Comparison of ENCODE assay signal across 24 cellular contexts in the genomic region with DNA sequence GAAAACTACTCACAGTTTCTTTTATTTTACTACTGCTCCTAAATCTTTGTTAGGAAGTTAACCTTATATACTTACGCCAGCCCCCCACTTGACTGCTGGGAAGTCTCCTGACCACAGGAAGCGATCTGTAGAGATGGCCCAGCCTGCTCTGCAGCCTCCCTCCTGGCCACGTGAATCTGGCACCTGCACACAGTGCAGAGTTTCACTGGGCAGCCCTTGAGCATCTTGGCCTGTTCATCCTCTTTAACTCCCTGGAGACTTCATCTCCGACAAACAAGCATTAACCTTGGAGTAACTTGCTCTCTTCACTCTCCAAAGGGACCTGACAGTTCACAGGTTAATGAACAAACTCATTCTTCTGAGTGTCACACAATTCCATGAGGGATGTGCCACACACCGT.
DNase-seq lines count a peak whose midpoint lies in the region; TF ChIP-seq lines count a peak whose summit lies in the region.
"Had no signal": no experiment of that assay in that cellular context is flagged by ENCODE, and none has a peak within 500 bp of the region (broad histone marks: within the 10 kb centered on the region; RNA-seq: fewer than 3 reads in every experiment).

No MANE protein-coding gene starts in this region.

- DNase-seq in HFFc6, result no peak
- peak; percentile 25 to 74 for DNase-seq in NCI-H524 (lab: John Stamatoyannopoulos, UW)
- DNase-seq in UCSD-AML1 (lab: John Stamatoyannopoulos, UW; ENCODE audit: unreplicated experiment), result peak; percentile 11
- DNase-seq in mesenchymal stem cell, result no peak
- no peak for DNase-seq in Calu3
- DNase-seq in iPS-NIHi7 (ENCODE audit: extremely low spot score), result no peak
- DNase-seq in MG63, result no peak
- DNase-seq in ACHN, result no peak
- DNase-seq: AML-193; CD4-positive, alpha-beta T cell; DMS53; H7; KG1; MM.1S; NCI-H2029; NCI-H2171; NCI-H226; NCI-H510A; NCI-H774; SHP77; SW 1271 had no signal

- peak overlapping the region; percentile 76 for H3K27ac ChIP-seq in mesenchymal stem cell (ENCODE audit: low read length, poor library complexity, severe bottlenecking)
- H3K27ac ChIP-seq: BLaER1 treated with 17β-estradiol and CSF1 and Interleukin-3, amounts not matched to agents 10 nM and 100 nM; RWPE1 had no signal

- CTCF ChIA-PET in Calu3 (lab: Charles Lee), result no interaction called here

- in situ Hi-C loops in ACHN (cut with HindIII; ENCODE audit: low pct_ligation_motif_present, low pct_unique_long_range_greater_than_20kb, low sequenced_read_pairs), result no loop called here

- no TSS peak for BruUV-seq in Calu3 (replicated peaks; lab: Mats Ljungman, UMichigan)

- H4K8ac ChIP-seq in mesenchymal stem cell (ENCODE audit: low read length), result no peak overlapping the region

- H3K9me3 Mint-ChIP-seq in HFFc6 (no peaks in the 10 kb centered on the region), Calu3 (ENCODE audit: low read depth, unreplicated experiment) (no peaks in the 10 kb centered on the region)
- H3K9me3 Mint-ChIP-seq: CD4-positive, alpha-beta T cell had no signal

- H3K36me3 ChIP-seq in mesenchymal stem cell (ENCODE audit: control insufficient read depth in 1 of 2, insufficient read depth in 2 of 2, low read depth in 1 of 2, low read length in 2 of 2), result peaks cover 0 to 3% of the 10 kb centered on the region in 2 experiments
- H3K36me3 ChIP-seq in MG63, result no peaks in the 10 kb centered on the region

- no peaks in the 10 kb centered on the region; the same call in 1 of the 2 replicates for H3K27me3 Mint-ChIP-seq in HFFc6 (ENCODE audit: insufficient read depth)
- H3K27me3 Mint-ChIP-seq in Calu3 (ENCODE audit: unreplicated experiment), result no peaks in the 10 kb centered on the region
- H3K27me3 Mint-ChIP-seq: CD4-positive, alpha-beta T cell had no signal

- no peak overlapping the region for H3K14ac ChIP-seq in mesenchymal stem cell (ENCODE audit: low read length in 2 of 2)

- no peak for TF ChIP-seq CTCF in HFFc6 (IDR thresholded peaks at IDR 0.05)
- TF ChIP-seq CTCF in Calu3 (IDR thresholded peaks at IDR 0.05; ENCODE audit: unreplicated experiment), result no peak

- H3K27ac Mint-ChIP-seq in HFFc6, result peak overlapping the region; percentile 57
- H3K27ac Mint-ChIP-seq in Calu3 (ENCODE audit: unreplicated experiment), result no peak overlapping the region
- H3K27ac Mint-ChIP-seq: CD4-positive, alpha-beta T cell had no signal

- H3K4me2 ChIP-seq in mesenchymal stem cell (ENCODE audit: low read length, poor library complexity, severe bottlenecking), result no peak overlapping the region
- H3K4me2 ChIP-seq: BLaER1 treated with 17β-estradiol and CSF1 and Interleukin-3, amounts not matched to agents 10 nM and 100 nM had no signal

- peaks cover 8% of the 10 kb centered on the region for H3K4me1 ChIP-seq in mesenchymal stem cell (ENCODE audit: control insufficient read depth, insufficient read depth, low read depth, low read length)
- H3K4me1 ChIP-seq: BLaER1 treated with 17β-estradiol and CSF1 and Interleukin-3, amounts not matched to agents 10 nM and 100 nM had no signal

- no peak overlapping the region for H4K91ac ChIP-seq in mesenchymal stem cell (ENCODE audit: low read length)

- intact Hi-C loops in Calu3 (cut with micrococcal nuclease; ENCODE audit: unreplicated experiment), result no loop called here

- peak overlapping the region; percentile 15 for H2AK5ac ChIP-seq in mesenchymal stem cell (ENCODE audit: low read length, severe bottlenecking)

- peak overlapping the region in 1 of 2 experiments; percentile 37 for H2BK12ac ChIP-seq in mesenchymal stem cell (ENCODE audit: low read length in 2 of 2)

- H2AFZ ChIP-seq in mesenchymal stem cell (ENCODE audit: low read depth, low read length), result no peak overlapping the region
- H2AFZ ChIP-seq: GM23248 had no signal

- no peak overlapping the region for H3K9ac ChIP-seq in mesenchymal stem cell (ENCODE audit: low read length)
- H3K9ac ChIP-seq: BLaER1 treated with 17β-estradiol and CSF1 and Interleukin-3, amounts not matched to agents 10 nM and 100 nM; GM23248 had no signal

- H3K4me3 ChIP-seq in mesenchymal stem cell (ENCODE audit: insufficient read depth in 1 of 2, low read depth in 1 of 2, low read length in 2 of 2), result no peak overlapping the region
- H3K4me3 ChIP-seq in MG63, result no peak overlapping the region
- H3K4me3 ChIP-seq: BLaER1 treated with 17β-estradiol and CSF1 and Interleukin-3, amounts not matched to agents 10 nM and 100 nM; GM23248 had no signal

- H3K4ac ChIP-seq in mesenchymal stem cell (ENCODE audit: low read depth in 1 of 2, low read length in 2 of 2), result no peak overlapping the region

- no peak overlapping the region for H3K23ac ChIP-seq in mesenchymal stem cell (ENCODE audit: low read length in 2 of 2)

- WGBS in mesenchymal stem cell, result 72% methylated on average over 4 of the region's 5 CpGs

- H3K18ac ChIP-seq in mesenchymal stem cell (ENCODE audit: low read depth in 1 of 2, low read length in 2 of 2), result peak overlapping the region in 1 of 2 experiments; percentile 34

- H3K9me3 ChIP-seq in mesenchymal stem cell (ENCODE audit: control insufficient read depth, low read length) (no peaks in the 10 kb centered on the region), MG63 (no peaks in the 10 kb centered on the region)
- H3K9me3 ChIP-seq: BLaER1 treated with 17β-estradiol and CSF1 and Interleukin-3, amounts not matched to agents 10 nM and 100 nM had no signal

- H3K4me3 Mint-ChIP-seq in HFFc6 (no peak overlapping the region), Calu3 (ENCODE audit: low read depth, unreplicated experiment) (no peak overlapping the region)
- H3K4me3 Mint-ChIP-seq: CD4-positive, alpha-beta T cell had no signal

- H3K4me1 Mint-ChIP-seq in HFFc6 (ENCODE audit: low read depth) (peaks cover 60% of the 10 kb centered on the region), Calu3 (ENCODE audit: low read depth, unreplicated experiment) (no peaks in the 10 kb centered on the region)

- H2BK15ac ChIP-seq in mesenchymal stem cell (ENCODE audit: low read depth, poor library complexity, severe bottlenecking), result no peak overlapping the region

- H2BK120ac ChIP-seq in mesenchymal stem cell (ENCODE audit: low read depth, low read length), result no peak overlapping the region

- no peaks in the 10 kb centered on the region for H3K36me3 Mint-ChIP-seq in HFFc6 (ENCODE audit: low read depth)
- no peaks in the 10 kb centered on the region for H3K36me3 Mint-ChIP-seq in Calu3 (ENCODE audit: insufficient read depth, unreplicated experiment)

- H2BK5ac ChIP-seq in mesenchymal stem cell (ENCODE audit: low read depth, low read length, poor library complexity, severe bottlenecking), result no peak overlapping the region

- H3K27me3 ChIP-seq in mesenchymal stem cell (ENCODE audit: control insufficient read depth in 1 of 2, insufficient read depth in 1 of 2, low read length in 2 of 2) (no peaks in the 10 kb centered on the region), MG63 (no peaks in the 10 kb centered on the region)
- H3K27me3 ChIP-seq: BLaER1 treated with 17β-estradiol and CSF1 and Interleukin-3, amounts not matched to agents 10 nM and 100 nM had no signal

- peaks cover 6% of the 10 kb centered on the region for H3K79me1 ChIP-seq in mesenchymal stem cell (replicated peaks; ENCODE audit: low read length, poor library complexity, severe bottlenecking)

Comparison
In these comparisons a context has a peak if more than half of its experiments do, and no peak if none do; other contexts are left out.
1. DNase-seq: peak in NCI-H524 (2 of 2) and UCSD-AML1 (single experiment); none in HFFc6 (single experiment), mesenchymal stem cell (single experiment), Calu3 (single experiment), iPS-NIHi7 (single experiment), MG63 (single experiment) and ACHN (single experiment).